Comparison of ENCODE assay signal across 13 cellular contexts in the genomic region with DNA sequence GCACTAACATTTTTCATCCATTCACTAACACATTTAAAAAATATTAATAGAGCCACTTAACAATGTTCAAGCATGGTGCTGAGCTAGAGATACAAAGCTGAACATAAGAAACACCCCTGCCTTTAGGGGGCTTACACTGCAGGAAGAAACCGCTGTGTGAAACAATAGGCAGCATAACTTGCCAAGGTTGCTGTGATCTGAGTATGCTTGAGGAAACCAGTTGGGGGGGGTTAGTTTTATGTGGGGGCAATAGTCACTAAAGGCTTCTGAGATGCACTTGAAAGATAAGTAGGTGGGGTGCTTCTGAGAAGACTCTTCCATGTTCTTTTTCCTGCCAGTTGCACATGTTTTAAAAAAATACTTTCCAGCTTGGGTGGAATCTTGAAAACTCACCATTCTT. TPM values are rescaled to one million over a fixed set of nuclear protein-coding genes. Genes with fewer than 3 reads are reported as not detected.
DNase-seq lines count a peak whose midpoint lies in the region; ATAC-seq and TF ChIP-seq lines count a peak whose summit lies in the region.
"Had no signal": no experiment of that assay in that cellular context is flagged by ENCODE, and none has a peak within 500 bp of the region (broad histone marks: within the 10 kb centered on the region; RNA-seq: fewer than 3 reads in every experiment).

No MANE protein-coding gene starts in this region.

- H3K4me3 ChIP-seq in mammary epithelial cell (replicated peaks in 1 of 3; ENCODE audit: insufficient read depth in 1 of 3, low read depth in 2 of 3, low read length in 3 of 3) (no peak overlapping the region), breast epithelium (no peak overlapping the region), PC-9 (no peak overlapping the region), spleen (peak overlapping the region in 1 of 8 donors; percentile 21)

- in situ Hi-C loops in mammary epithelial cell (cut with MboI; ENCODE audit: low sequenced_read_pairs in 2 of 2) = no loop called here

- H3K36me3 ChIP-seq in mammary epithelial cell (ENCODE audit: insufficient read depth, low read length) (peaks cover 2% of the 10 kb centered on the region), breast epithelium (no peaks in the 10 kb centered on the region), PC-9 (ENCODE audit: low read depth) (no peaks in the 10 kb centered on the region), spleen (peaks cover 0 to under 1% (median 0%) of the 10 kb centered on the region in 6 donors)

- no peaks in the 10 kb centered on the region for H3K27me3 ChIP-seq in mammary epithelial cell (ENCODE audit: insufficient read depth, low read length)
- no peaks in the 10 kb centered on the region for H3K27me3 ChIP-seq in breast epithelium
- H3K27me3 ChIP-seq in PC-9 (ENCODE audit: insufficient read depth, low read depth) = no peaks in the 10 kb centered on the region
- H3K27me3 ChIP-seq in spleen (replicated peaks in 1 of 7) = no peaks in the 10 kb centered on the region
- H3K27me3 ChIP-seq: dorsolateral prefrontal cortex had no signal

- DNase-seq in mammary epithelial cell = no peak
- DNase-seq in breast epithelium (ENCODE audit: low spot score in 2 of 2) = no peak
- no peak for DNase-seq in PC-9
- peak; percentile 53 to 64 for DNase-seq in erythroblast (lab: John Stamatoyannopoulos, UW)
- no peak for DNase-seq in spleen
- DNase-seq in middle frontal gyrus (ENCODE audit: extremely low spot score, low spot score) = no peak
- DNase-seq in glomerular visceral epithelial cell (ENCODE audit: extremely low spot score) = no peak
- DNase-seq: C1 segment of cervical spinal cord, dorsolateral prefrontal cortex, hypothalamus, NCI-H345, substantia nigra had no signal

- H2AFZ ChIP-seq in mammary epithelial cell (ENCODE audit: low read depth, low read length) (no peak overlapping the region), PC-9 (no peak overlapping the region)

- no TSS peak for BruUV-seq in mammary epithelial cell (replicated peaks; lab: Mats Ljungman, UMichigan)
- BruUV-seq in PC-9 (replicated peaks; lab: Mats Ljungman, UMichigan) = no TSS peak

- no peak for ATAC-seq in GM21360 (IDR thresholded peaks at IDR 0.05; ENCODE audit: unreplicated experiment)

- intact Hi-C loops in mammary epithelial cell (cut with micrococcal nuclease) = no loop called here
- intact Hi-C loops in breast epithelium (cut with DNase I; ENCODE audit: low total_unique reads) = no loop called here
- intact Hi-C loops in PC-9 (cut with micrococcal nuclease; ENCODE audit: unreplicated experiment) = no loop called here
- intact Hi-C loops in spleen (cut with DNase I; ENCODE audit: low total_unique reads) = no loop called here

- TF ChIP-seq CTCF in mammary epithelial cell (conservative IDR thresholded peaks at IDR 0.05 in 1 of 2, IDR thresholded peaks at IDR 0.05 in 1 of 2; ENCODE audit: extremely low read depth in 1 of 2, insufficient read depth in 1 of 2, low read depth in 1 of 2, low read length in 2 of 2) (no peak), breast epithelium (IDR thresholded peaks at IDR 0.05) (no peak), PC-9 (conservative IDR thresholded peaks at IDR 0.05) (no peak), spleen (IDR thresholded peaks at IDR 0.05 in 8 of 11, conservative IDR thresholded peaks at IDR 0.05 in 3 of 11) (peak in 1 of 11 experiments; percentile 6)

- POLR2A ChIA-PET in PC-9 (lab: Charles Lee; ENCODE audit: unreplicated experiment) = no interaction called here

- no peaks in the 10 kb centered on the region for H3K9me3 ChIP-seq in mammary epithelial cell (replicated peaks; ENCODE audit: insufficient read depth, low read length)
- no peaks in the 10 kb centered on the region for H3K9me3 ChIP-seq in breast epithelium
- H3K9me3 ChIP-seq in PC-9 (ENCODE audit: insufficient read depth, low read depth) = no peaks in the 10 kb centered on the region
- H3K9me3 ChIP-seq in spleen = no peaks in the 10 kb centered on the region

- H3K79me2 ChIP-seq in mammary epithelial cell (ENCODE audit: insufficient read depth, low read length) (peaks cover 78% of the 10 kb centered on the region), PC-9 (ENCODE audit: low read depth) (peaks cover 75% of the 10 kb centered on the region)

- 13% methylated on average over 1 of the region's 1 CpG for WGBS in mammary epithelial cell (ENCODE audit: low coverage, missing lambda C conversion rate)
- WGBS in spleen, 5 donors = 26 to 47% (median 41%) methylated on average over 1 of the region's 1 CpG

- H3K27ac ChIP-seq in mammary epithelial cell (ENCODE audit: insufficient read depth, low read depth, low read length) (no peak overlapping the region), breast epithelium (no peak overlapping the region), PC-9 (no peak overlapping the region), spleen (peak overlapping the region in 7 of 8 donors; percentile 34 to 97 (median 55))

- no peaks in the 10 kb centered on the region for H3K9me2 ChIP-seq in PC-9 (ENCODE audit: insufficient read depth)

- no peaks in the 10 kb centered on the region for H3F3A ChIP-seq in PC-9 (ENCODE audit: insufficient read depth, low read depth)

- CTCF ChIA-PET in mammary epithelial cell (lab: Charles Lee; ENCODE audit: low non-redundant PET) (no interaction called here), PC-9 (lab: Charles Lee) (interaction anchor here (0.6 kb wide), 1 partner anchor 203 kb away, joined by 3 read pairs; no protein-coding TSS in a partner anchor)

- H3K9ac ChIP-seq in mammary epithelial cell (ENCODE audit: insufficient read depth, low read length) = no peak overlapping the region

- H3K4me2 ChIP-seq in mammary epithelial cell (ENCODE audit: insufficient read depth, low read depth, low read length) (peak overlapping the region; percentile 42), PC-9 (peak overlapping the region; percentile 34; the same call in 1 of the 2 replicates)

- TF ChIP-seq POLR2A in breast epithelium (IDR thresholded peaks at IDR 0.05) (no peak), erythroblast (IDR thresholded peaks at IDR 0.05; ENCODE audit: low read length) (no peak), spleen (IDR thresholded peaks at IDR 0.05) (no peak)

- dilution Hi-C loops in mammary epithelial cell (cut with HindIII; ENCODE audit: low sequenced_read_pairs) = no loop called here

- peaks cover 15% of the 10 kb centered on the region for H3K4me1 ChIP-seq in mammary epithelial cell (ENCODE audit: insufficient read depth, low read length)
- peaks cover 0 to 3% of the 10 kb centered on the region in 2 donors for H3K4me1 ChIP-seq in breast epithelium
- H3K4me1 ChIP-seq in PC-9 (replicated peaks; ENCODE audit: insufficient read depth) = peaks cover 16% of the 10 kb centered on the region
- peaks cover 41 to 93% (median 80%) of the 10 kb centered on the region in 6 donors for H3K4me1 ChIP-seq in spleen

- peaks cover 11% of the 10 kb centered on the region for H4K20me1 ChIP-seq in mammary epithelial cell (ENCODE audit: insufficient read depth, low read length)
- H4K20me1 ChIP-seq in PC-9 (ENCODE audit: insufficient read depth) = peaks cover 48% of the 10 kb centered on the region

RNA-seq across cellular contexts. Expression of gene RBM17, which starts 2.8 kb away (rescaled TPM):
- 100 to 1,000 TPM in 1 of 2 donors, 10 to 100 TPM in 1; 31.5 to 120 TPM for total RNA-seq in mammary epithelial cell
- polyA plus RNA-seq in mammary epithelial cell = 22.3 TPM
- 24.2 TPM for polyA minus RNA-seq in mammary epithelial cell
- 10 to 100 TPM; 62.4 to 72.4 (median 68.2) TPM for total RNA-seq in breast epithelium
- total RNA-seq in PC-9 (2021) = 98.2 and 131 TPM in 2 replicates
- total RNA-seq in spleen = 100 to 1,000 TPM in 6 of 7 donors, 10 to 100 TPM in 1; 93.2 to 140 (median 120) TPM
- 100 to 1,000 TPM in 1 of 3 donors, 10 to 100 TPM in 2; 63.1 to 100 (median 93.5) TPM for polyA plus RNA-seq in spleen

RNA-seq across cellular contexts. Expression of gene IL2RA, which starts 29.5 kb away (rescaled TPM):
- total RNA-seq in mammary epithelial cell (not detected), breast epithelium (1 to 10 TPM in 1 of 3 donors, under 1 TPM in 2; 0.33 to 1.3 (median 0.88) TPM), PC-9 (2021) (not detected in 2 replicates), spleen (10 to 100 TPM in 5 of 7 donors, 1 to 10 TPM in 2; 3.5 to 78.7 (median 22.8) TPM)
- polyA plus RNA-seq in mammary epithelial cell (not detected), spleen (1 to 10 TPM; 5.0 to 9.7 (median 5.6) TPM)
- polyA minus RNA-seq in mammary epithelial cell = not detected

Comparison
In these comparisons a context has a peak if more than half of its experiments do, and no peak if none do; other contexts are left out.
1. DNase-seq: peak in erythroblast (2 of 2); none in mammary epithelial cell (single experiment), breast epithelium (0 of 2), PC-9 (0 of 2), spleen (single experiment), middle frontal gyrus (single experiment) and glomerular visceral epithelial cell (single experiment).
2. H3K27ac ChIP-seq: peak in spleen (7 of 8); none in mammary epithelial cell (single experiment), breast epithelium (0 of 2) and PC-9 (single experiment).